Comparison of ENCODE assay signal across 1 cellular context in the genomic region with DNA sequence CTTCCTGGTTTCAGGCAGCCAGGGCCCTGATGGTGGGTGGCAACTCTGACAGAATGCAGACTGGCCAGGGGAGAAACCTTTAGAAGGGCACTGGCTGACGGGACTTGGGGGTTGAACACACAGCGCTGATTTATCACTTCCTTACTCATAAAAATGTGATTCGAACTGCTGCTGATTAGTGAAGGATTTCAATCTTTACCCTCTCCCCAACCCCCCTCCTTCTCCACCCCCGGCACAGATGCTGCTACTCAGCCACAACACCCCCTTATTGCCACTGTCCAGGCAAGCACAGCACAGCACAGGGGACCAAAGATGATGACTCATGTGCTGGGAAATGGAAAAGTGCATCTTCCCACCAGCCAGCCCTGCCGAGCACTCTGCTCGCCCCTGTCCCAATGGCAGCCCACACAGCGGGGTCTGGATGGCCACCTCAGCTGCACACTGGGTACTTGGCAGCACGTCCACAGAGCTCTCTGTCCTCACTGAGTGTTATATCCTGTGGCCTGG.
TF ChIP-seq lines count a peak whose summit lies in the region.

No MANE protein-coding gene starts in this region.

TF ChIP-seq in SK-N-SH, 30 proteins besides CTCF, POLR2A, EP300 and RAD21 (continued from another document):
- TF ChIP-seq, protein P1, sequence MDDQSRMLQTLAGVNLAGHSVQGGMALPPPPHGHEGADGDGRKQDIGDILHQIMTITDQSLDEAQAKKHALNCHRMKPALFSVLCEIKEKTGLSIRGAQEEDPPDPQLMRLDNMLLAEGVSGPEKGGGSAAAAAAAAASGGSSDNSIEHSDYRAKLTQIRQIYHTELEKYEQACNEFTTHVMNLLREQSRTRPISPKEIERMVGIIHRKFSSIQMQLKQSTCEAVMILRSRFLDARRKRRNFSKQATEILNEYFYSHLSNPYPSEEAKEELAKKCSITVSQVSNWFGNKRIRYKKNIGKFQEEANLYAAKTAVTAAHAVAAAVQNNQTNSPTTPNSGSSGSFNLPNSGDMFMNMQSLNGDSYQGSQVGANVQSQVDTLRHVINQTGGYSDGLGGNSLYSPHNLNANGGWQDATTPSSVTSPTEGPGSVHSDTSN (IDR thresholded peaks at IDR 0.05): peak; percentile 62
- TF ChIP-seq TCF12 (IDR thresholded peaks at IDR 0.05): peak; percentile 66
- TF ChIP-seq SIN3A (IDR thresholded peaks at IDR 0.05; ENCODE audit: borderline replicate concordance, low read depth, low read length): no peak
- TF ChIP-seq, protein P2, sequence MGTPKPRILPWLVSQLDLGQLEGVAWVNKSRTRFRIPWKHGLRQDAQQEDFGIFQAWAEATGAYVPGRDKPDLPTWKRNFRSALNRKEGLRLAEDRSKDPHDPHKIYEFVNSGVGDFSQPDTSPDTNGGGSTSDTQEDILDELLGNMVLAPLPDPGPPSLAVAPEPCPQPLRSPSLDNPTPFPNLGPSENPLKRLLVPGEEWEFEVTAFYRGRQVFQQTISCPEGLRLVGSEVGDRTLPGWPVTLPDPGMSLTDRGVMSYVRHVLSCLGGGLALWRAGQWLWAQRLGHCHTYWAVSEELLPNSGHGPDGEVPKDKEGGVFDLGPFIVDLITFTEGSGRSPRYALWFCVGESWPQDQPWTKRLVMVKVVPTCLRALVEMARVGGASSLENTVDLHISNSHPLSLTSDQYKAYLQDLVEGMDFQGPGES (IDR thresholded peaks at IDR 0.05; ENCODE audit: low read depth, low read length): no peak
- TF ChIP-seq RXRA (IDR thresholded peaks at IDR 0.05; ENCODE audit: borderline replicate concordance, low read depth): no peak; the same call in 1 of the 2 replicates
- TF ChIP-seq, protein P3, sequence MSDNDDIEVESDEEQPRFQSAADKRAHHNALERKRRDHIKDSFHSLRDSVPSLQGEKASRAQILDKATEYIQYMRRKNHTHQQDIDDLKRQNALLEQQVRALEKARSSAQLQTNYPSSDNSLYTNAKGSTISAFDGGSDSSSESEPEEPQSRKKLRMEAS (IDR thresholded peaks at IDR 0.05; ENCODE audit: low read depth): no peak; the same call in 1 of the 2 replicates
- TF ChIP-seq FOXJ3 (CRISPR knock-in tag; IDR thresholded peaks at IDR 0.05): no peak
- no peak for TF ChIP-seq SMC3 (IDR thresholded peaks at IDR 0.05; ENCODE audit: low read depth, low read length)
- TF ChIP-seq, protein P4, sequence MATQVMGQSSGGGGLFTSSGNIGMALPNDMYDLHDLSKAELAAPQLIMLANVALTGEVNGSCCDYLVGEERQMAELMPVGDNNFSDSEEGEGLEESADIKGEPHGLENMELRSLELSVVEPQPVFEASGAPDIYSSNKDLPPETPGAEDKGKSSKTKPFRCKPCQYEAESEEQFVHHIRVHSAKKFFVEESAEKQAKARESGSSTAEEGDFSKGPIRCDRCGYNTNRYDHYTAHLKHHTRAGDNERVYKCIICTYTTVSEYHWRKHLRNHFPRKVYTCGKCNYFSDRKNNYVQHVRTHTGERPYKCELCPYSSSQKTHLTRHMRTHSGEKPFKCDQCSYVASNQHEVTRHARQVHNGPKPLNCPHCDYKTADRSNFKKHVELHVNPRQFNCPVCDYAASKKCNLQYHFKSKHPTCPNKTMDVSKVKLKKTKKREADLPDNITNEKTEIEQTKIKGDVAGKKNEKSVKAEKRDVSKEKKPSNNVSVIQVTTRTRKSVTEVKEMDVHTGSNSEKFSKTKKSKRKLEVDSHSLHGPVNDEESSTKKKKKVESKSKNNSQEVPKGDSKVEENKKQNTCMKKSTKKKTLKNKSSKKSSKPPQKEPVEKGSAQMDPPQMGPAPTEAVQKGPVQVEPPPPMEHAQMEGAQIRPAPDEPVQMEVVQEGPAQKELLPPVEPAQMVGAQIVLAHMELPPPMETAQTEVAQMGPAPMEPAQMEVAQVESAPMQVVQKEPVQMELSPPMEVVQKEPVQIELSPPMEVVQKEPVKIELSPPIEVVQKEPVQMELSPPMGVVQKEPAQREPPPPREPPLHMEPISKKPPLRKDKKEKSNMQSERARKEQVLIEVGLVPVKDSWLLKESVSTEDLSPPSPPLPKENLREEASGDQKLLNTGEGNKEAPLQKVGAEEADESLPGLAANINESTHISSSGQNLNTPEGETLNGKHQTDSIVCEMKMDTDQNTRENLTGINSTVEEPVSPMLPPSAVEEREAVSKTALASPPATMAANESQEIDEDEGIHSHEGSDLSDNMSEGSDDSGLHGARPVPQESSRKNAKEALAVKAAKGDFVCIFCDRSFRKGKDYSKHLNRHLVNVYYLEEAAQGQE (IDR thresholded peaks at IDR 0.05; ENCODE audit: low read depth, low read length): no peak
- TF ChIP-seq, protein P5, sequence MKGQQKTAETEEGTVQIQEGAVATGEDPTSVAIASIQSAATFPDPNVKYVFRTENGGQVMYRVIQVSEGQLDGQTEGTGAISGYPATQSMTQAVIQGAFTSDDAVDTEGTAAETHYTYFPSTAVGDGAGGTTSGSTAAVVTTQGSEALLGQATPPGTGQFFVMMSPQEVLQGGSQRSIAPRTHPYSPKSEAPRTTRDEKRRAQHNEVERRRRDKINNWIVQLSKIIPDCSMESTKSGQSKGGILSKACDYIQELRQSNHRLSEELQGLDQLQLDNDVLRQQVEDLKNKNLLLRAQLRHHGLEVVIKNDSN (IDR thresholded peaks at IDR 0.05; ENCODE audit: borderline replicate concordance, low read depth): no peak
- TF ChIP-seq CHD2 (IDR thresholded peaks at IDR 0.05; ENCODE audit: low read length, partially characterized antibody): no peak
- TF ChIP-seq MXI1 (IDR thresholded peaks at IDR 0.05; ENCODE audit: low read depth, low read length): no peak
- TF ChIP-seq EZH2phosphoT487 (IDR thresholded peaks at IDR 0.05; ENCODE audit: borderline replicate concordance, low read depth): no peak
- TF ChIP-seq TEAD4 (IDR thresholded peaks at IDR 0.05; ENCODE audit: borderline replicate concordance, insufficient read depth): no peak
- TF ChIP-seq POLR2AphosphoS5 (IDR thresholded peaks at IDR 0.05; ENCODE audit: low read depth, low read length): no peak
- peak; percentile 33; the same call in 1 of the 2 replicates for TF ChIP-seq JUND (IDR thresholded peaks at IDR 0.05)
- no peak for TF ChIP-seq GABPA (IDR thresholded peaks at IDR 0.05; ENCODE audit: low read depth)
- peak; percentile 60; the same call in 1 of the 2 replicates for TF ChIP-seq FOSL2 (IDR thresholded peaks at IDR 0.05; ENCODE audit: borderline replicate concordance, low read depth)
